Comparison of ENCODE assay signal across 1 cellular context in genomic region chr3:30370681-30371271, GRCh38.
TF ChIP-seq lines count a peak whose summit lies in the region.

No MANE protein-coding gene starts in this region.

TF ChIP-seq in A549, 52 proteins besides CTCF, POLR2A, EP300 and RAD21 (continued from another document):
- TF ChIP-seq HMGXB4 (CRISPR knock-in tag; IDR thresholded peaks at IDR 0.05; ENCODE audit: borderline replicate concordance) (no peak), USF2 (IDR thresholded peaks at IDR 0.05) (no peak), ELK1 (IDR thresholded peaks at IDR 0.05; ENCODE audit: low read depth, low read length) (no peak), NR3C1 (IDR thresholded peaks at IDR 0.05) (no peak), JUNB (IDR thresholded peaks at IDR 0.05) (peak; percentile 42), ZNF302 (CRISPR knock-in tag; IDR thresholded peaks at IDR 0.05) (no peak), FOXS1 (CRISPR knock-in tag; IDR thresholded peaks at IDR 0.05) (no peak), MAFK (IDR thresholded peaks at IDR 0.05; ENCODE audit: partially characterized antibody) (peak; percentile 83), RCOR1 (IDR thresholded peaks at IDR 0.05; ENCODE audit: low read depth, low read length) (no peak), KDM1A (IDR thresholded peaks at IDR 0.05; ENCODE audit: low read depth) (no peak), PHF8 (IDR thresholded peaks at IDR 0.05; ENCODE audit: borderline replicate concordance, low read depth) (no peak), CEBPB (IDR thresholded peaks at IDR 0.05) (peak in 1 of 2 experiments; percentile 57; a peak in 1 of 4 replicates), NPAS2 (CRISPR knock-in tag; IDR thresholded peaks at IDR 0.05; ENCODE audit: borderline replicate concordance) (no peak), CHD2 (IDR thresholded peaks at IDR 0.05; ENCODE audit: low read length, partially characterized antibody) (no peak), NFE2L2 (conservative IDR thresholded peaks at IDR 0.05; ENCODE audit: low read length) (no peak), ZSCAN20 (CRISPR knock-in tag; IDR thresholded peaks at IDR 0.05) (no peak), RARB (CRISPR knock-in tag; IDR thresholded peaks at IDR 0.05) (no peak), SREBF2 (IDR thresholded peaks at IDR 0.05) (no peak)
TF ChIP-seq in A549: peak in this region for 9.
